In the genomic region with DNA sequence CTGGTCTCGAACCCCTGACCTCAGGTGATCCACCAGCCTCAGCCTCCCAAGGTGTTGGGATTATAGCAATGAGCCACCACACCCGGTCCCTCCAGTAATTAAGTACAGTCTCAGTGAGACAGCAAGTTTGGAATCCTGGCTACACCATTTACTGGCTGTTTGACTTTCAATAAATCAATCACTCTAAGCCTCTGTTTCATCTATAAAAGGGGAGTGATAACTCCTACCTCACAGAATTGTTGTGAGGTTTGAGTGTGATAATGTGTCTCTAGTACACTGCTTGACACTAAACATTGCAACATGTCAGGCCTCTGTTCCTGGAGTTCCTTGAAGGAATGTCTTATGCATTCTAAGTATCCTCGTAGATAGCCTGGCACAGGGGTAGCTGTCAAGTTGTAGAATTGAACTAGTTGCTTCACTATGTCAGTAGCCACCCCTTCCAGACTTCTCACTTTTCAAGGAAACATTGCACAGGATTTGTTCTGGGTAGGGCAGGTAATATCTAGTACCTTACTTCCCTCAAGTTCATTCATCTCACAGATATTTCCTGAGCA, we compare ENCODE assay signal across 1 cellular context.
TF ChIP-seq lines count a peak whose summit lies in the region.

No MANE protein-coding gene starts in this region.

TF ChIP-seq in GM23338, 12 proteins besides CTCF, POLR2A, EP300 and RAD21 (continued from another document):
- TF ChIP-seq, protein P1, sequence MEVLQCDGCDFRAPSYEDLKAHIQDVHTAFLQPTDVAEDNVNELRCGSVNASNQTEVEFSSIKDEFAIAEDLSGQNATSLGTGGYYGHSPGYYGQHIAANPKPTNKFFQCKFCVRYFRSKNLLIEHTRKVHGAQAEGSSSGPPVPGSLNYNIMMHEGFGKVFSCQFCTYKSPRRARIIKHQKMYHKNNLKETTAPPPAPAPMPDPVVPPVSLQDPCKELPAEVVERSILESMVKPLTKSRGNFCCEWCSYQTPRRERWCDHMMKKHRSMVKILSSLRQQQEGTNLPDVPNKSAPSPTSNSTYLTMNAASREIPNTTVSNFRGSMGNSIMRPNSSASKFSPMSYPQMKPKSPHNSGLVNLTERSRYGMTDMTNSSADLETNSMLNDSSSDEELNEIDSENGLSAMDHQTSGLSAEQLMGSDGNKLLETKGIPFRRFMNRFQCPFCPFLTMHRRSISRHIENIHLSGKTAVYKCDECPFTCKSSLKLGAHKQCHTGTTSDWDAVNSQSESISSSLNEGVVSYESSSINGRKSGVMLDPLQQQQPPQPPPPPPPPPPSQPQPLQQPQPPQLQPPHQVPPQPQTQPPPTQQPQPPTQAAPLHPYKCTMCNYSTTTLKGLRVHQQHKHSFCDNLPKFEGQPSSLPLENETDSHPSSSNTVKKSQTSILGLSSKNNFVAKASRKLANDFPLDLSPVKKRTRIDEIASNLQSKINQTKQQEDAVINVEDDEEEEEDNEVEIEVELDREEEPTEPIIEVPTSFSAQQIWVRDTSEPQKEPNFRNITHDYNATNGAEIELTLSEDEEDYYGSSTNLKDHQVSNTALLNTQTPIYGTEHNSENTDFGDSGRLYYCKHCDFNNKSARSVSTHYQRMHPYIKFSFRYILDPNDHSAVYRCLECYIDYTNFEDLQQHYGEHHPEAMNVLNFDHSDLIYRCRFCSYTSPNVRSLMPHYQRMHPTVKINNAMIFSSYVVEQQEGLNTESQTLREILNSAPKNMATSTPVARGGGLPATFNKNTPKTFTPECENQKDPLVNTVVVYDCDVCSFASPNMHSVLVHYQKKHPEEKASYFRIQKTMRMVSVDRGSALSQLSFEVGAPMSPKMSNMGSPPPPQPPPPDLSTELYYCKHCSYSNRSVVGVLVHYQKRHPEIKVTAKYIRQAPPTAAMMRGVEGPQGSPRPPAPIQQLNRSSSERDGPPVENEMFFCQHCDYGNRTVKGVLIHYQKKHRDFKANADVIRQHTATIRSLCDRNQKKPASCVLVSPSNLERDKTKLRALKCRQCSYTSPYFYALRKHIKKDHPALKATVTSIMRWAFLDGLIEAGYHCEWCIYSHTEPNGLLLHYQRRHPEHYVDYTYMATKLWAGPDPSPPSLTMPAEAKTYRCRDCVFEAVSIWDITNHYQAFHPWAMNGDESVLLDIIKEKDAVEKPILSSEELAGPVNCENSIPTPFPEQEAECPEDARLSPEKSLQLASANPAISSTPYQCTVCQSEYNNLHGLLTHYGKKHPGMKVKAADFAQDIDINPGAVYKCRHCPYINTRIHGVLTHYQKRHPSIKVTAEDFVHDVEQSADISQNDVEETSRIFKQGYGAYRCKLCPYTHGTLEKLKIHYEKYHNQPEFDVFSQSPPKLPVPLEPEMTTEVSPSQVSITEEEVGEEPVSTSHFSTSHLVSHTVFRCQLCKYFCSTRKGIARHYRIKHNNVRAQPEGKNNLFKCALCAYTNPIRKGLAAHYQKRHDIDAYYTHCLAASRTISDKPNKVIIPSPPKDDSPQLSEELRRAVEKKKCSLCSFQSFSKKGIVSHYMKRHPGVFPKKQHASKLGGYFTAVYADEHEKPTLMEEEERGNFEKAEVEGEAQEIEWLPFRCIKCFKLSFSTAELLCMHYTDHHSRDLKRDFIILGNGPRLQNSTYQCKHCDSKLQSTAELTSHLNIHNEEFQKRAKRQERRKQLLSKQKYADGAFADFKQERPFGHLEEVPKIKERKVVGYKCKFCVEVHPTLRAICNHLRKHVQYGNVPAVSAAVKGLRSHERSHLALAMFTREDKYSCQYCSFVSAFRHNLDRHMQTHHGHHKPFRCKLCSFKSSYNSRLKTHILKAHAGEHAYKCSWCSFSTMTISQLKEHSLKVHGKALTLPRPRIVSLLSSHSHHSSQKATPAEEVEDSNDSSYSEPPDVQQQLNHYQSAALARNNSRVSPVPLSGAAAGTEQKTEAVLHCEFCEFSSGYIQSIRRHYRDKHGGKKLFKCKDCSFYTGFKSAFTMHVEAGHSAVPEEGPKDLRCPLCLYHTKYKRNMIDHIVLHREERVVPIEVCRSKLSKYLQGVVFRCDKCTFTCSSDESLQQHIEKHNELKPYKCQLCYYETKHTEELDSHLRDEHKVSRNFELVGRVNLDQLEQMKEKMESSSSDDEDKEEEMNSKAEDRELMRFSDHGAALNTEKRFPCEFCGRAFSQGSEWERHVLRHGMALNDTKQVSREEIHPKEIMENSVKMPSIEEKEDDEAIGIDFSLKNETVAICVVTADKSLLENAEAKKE (CRISPR knock-in tag; IDR thresholded peaks at IDR 0.05), result no peak
